4 cellular contexts compared by ENCODE assay signal in genomic region chr18:57143265-57143664, GRCh38.
"Had no signal": no experiment of that assay in that cellular context is flagged by ENCODE, and none has a peak within 500 bp of the region (broad histone marks: within the 10 kb centered on the region; RNA-seq: fewer than 3 reads in every experiment).

No MANE protein-coding gene starts in this region.

- DNase-seq: H9, HCEC 1CT, IMR-90 had no signal

- ATAC-seq: GM23338 had no signal
